ENCODE assay signal across 8 cellular contexts in genomic region chr2:195532628-195533271, GRCh38.
DNase-seq lines count a peak whose midpoint lies in the region; ATAC-seq and TF ChIP-seq lines count a peak whose summit lies in the region.

No MANE protein-coding gene starts in this region.

- peak overlapping the region; percentile 78 to 96 for H4K8ac ChIP-seq in IMR-90 (ENCODE audit: low read depth in 2 of 2, low read length in 2 of 2)

- H3K9me3 ChIP-seq in IMR-90 (ENCODE audit: control insufficient read depth, insufficient read depth, low read length), result no peaks in the 10 kb centered on the region
- H3K9me3 ChIP-seq in osteoblast (ENCODE audit: low read depth, low read length), result no peaks in the 10 kb centered on the region

- H3K4me1 ChIP-seq in IMR-90 (ENCODE audit: control insufficient read depth, insufficient read depth, low read length) (peaks cover 11% of the 10 kb centered on the region), osteoblast (ENCODE audit: insufficient read depth, low read length) (peaks cover 58% of the 10 kb centered on the region)

- no peak for TF ChIP-seq POLR2A in IMR-90 (IDR thresholded peaks at IDR 0.05; ENCODE audit: low read depth, low read length)

- no peaks in the 10 kb centered on the region for H3K27me3 ChIP-seq in IMR-90 (ENCODE audit: control insufficient read depth, insufficient read depth, low read length)
- no peaks in the 10 kb centered on the region for H3K27me3 ChIP-seq in osteoblast (ENCODE audit: insufficient read depth, low read length)

- no peaks in the 10 kb centered on the region for H4K20me1 ChIP-seq in IMR-90 (ENCODE audit: insufficient read depth, low read length)
- H4K20me1 ChIP-seq in osteoblast (ENCODE audit: insufficient read depth, low read length), result no peaks in the 10 kb centered on the region

- BruUV-seq in IMR-90 (replicated peaks; lab: Mats Ljungman, UMichigan), result no TSS peak

- CTCF ChIA-PET in IMR-90 (lab: Yijun Ruan, JAX), result interaction anchor here (0.7 to 2.4 kb wide), 4 partner anchors 19 to 487 kb away, joined by 3 to 8 read pairs (median 4); no protein-coding TSS in a partner anchor

- dilution Hi-C loops in IMR-90 (cut with HindIII; ENCODE audit: low sequenced_read_pairs, unreplicated experiment), result no loop called here

- peaks cover 8 to 22% of the 10 kb centered on the region in 2 experiments; a peak in 3 of 4 replicates for H3K79me1 ChIP-seq in IMR-90 (ENCODE audit: low read depth in 1 of 2, low read length in 2 of 2)

- peak; percentile 37 for ATAC-seq in GM21360 (IDR thresholded peaks at IDR 0.05; ENCODE audit: unreplicated experiment)
- peak; percentile 27; the same call in 1 of the 2 replicates for ATAC-seq in IMR-90 (ENCODE audit: low read depth)
- ATAC-seq in HG03521 (IDR thresholded peaks at IDR 0.05; ENCODE audit: unreplicated experiment), result no peak

- H4K91ac ChIP-seq in IMR-90 (ENCODE audit: insufficient read depth, low read depth, low read length), result peak overlapping the region; percentile 95

- peak overlapping the region; percentile 97 for H3K27ac ChIP-seq in IMR-90 (ENCODE audit: insufficient read depth, low read length)
- H3K27ac ChIP-seq in osteoblast (ENCODE audit: low read depth, low read length), result peak overlapping the region; percentile 91

- peak overlapping the region; percentile 77 for H3K23ac ChIP-seq in IMR-90 (ENCODE audit: low read depth, low read length)

- peak overlapping the region; percentile 45 for H2AFZ ChIP-seq in IMR-90 (replicated peaks; ENCODE audit: low read length, poor library complexity)
- H2AFZ ChIP-seq in osteoblast (ENCODE audit: low read length), result peak overlapping the region; percentile 71

- DNase-seq in CD1c-positive myeloid dendritic cell (ENCODE audit: extremely low spot score) (peak; percentile 34), IMR-90 (peak; percentile 63), amniotic epithelial cell (ENCODE audit: low read depth) (peak; percentile 38), osteoblast (ENCODE audit: insufficient read length, low spot score, missing footprints) (no peak), AG08395 (ENCODE audit: low spot score) (no peak), NCI-H1092 treated with DMSO at 0.1 percent for 48 hours (lab: John Stamatoyannopoulos, UW) (no peak)

- H2AK9ac ChIP-seq in IMR-90 (replicated peaks; ENCODE audit: low read depth, low read length, poor library complexity), result no peak overlapping the region

- H3K9me1 ChIP-seq in IMR-90 (ENCODE audit: insufficient read depth, low read length), result peaks cover 10% of the 10 kb centered on the region; the same call in 1 of the 2 replicates

- peak overlapping the region; percentile 83 for H3K4ac ChIP-seq in IMR-90 (ENCODE audit: low read depth, low read length)

- peak overlapping the region; percentile 97 for H2BK5ac ChIP-seq in IMR-90 (ENCODE audit: low read depth, low read length, poor library complexity, severe bottlenecking)

- peak overlapping the region; percentile 99 for H3K56ac ChIP-seq in IMR-90 (ENCODE audit: extremely low read depth, insufficient read depth, low read length)

- peak overlapping the region; percentile 94 for H2BK120ac ChIP-seq in IMR-90 (ENCODE audit: low read depth, low read length)

- H3K4me3 ChIP-seq in IMR-90 (ENCODE audit: insufficient read depth, low read depth, low read length) (peak overlapping the region; percentile 53; the same call in 1 of the 2 replicates), osteoblast (ENCODE audit: insufficient read depth, low read length) (peak overlapping the region; percentile 61)

- no peak for TF ChIP-seq CTCF in IMR-90 (conservative IDR thresholded peaks at IDR 0.05; ENCODE audit: low read depth, low read length)
- TF ChIP-seq CTCF in osteoblast (IDR thresholded peaks at IDR 0.05; ENCODE audit: extremely low read depth, low read depth, low read length), result no peak

- H3K18ac ChIP-seq in IMR-90 (ENCODE audit: low read depth, low read length), result peak overlapping the region; percentile 100

- H2BK20ac ChIP-seq in IMR-90 (ENCODE audit: low read depth, low read length), result peak overlapping the region; percentile 96

- intact Hi-C loops in IMR-90 (cut with micrococcal nuclease), result loop anchor here (2.0 to 10.0 kb wide), 2 partner anchors 124 to 402 kb away; partner anchors contain the start of gene SLC39A10

- no peak for TF ChIP-seq RAD21 in IMR-90 (IDR thresholded peaks at IDR 0.05; ENCODE audit: low read length)

- WGBS in IMR-90 (ENCODE audit: extremely low coverage in 2 of 2, insufficient read length in 1 of 2), 2 experiments, result no CpG with 5 or more reads among the region's 5 CpGs

- peak overlapping the region; percentile 93 for H3K14ac ChIP-seq in IMR-90 (replicated peaks; ENCODE audit: low read depth, low read length)

- no peaks in the 10 kb centered on the region for H3K79me2 ChIP-seq in osteoblast (ENCODE audit: insufficient read depth, low read length)

- peak overlapping the region; percentile 95 for H4K5ac ChIP-seq in IMR-90 (ENCODE audit: low read depth, low read length)

- H3K36me3 ChIP-seq in IMR-90 (ENCODE audit: control insufficient read depth, insufficient read depth, low read length), result no peaks in the 10 kb centered on the region
- no peaks in the 10 kb centered on the region for H3K36me3 ChIP-seq in osteoblast (ENCODE audit: insufficient read depth, low read length)

- H2BK15ac ChIP-seq in IMR-90 (ENCODE audit: low read depth, low read length), result peak overlapping the region; percentile 89

- in situ Hi-C loops in IMR-90 (cut with MboI; ENCODE audit: low sequenced_read_pairs), result loop anchor here (10.0 kb wide), 1 partner anchor 122 kb away; the partner anchor contains the start of gene SLC39A10

- H3K4me2 ChIP-seq in IMR-90 (ENCODE audit: low read depth, low read length) (peak overlapping the region; percentile 95), osteoblast (ENCODE audit: insufficient read depth, low read length) (peak overlapping the region; percentile 84)

- POLR2A ChIA-PET in IMR-90 (lab: Charles Lee; ENCODE audit: unreplicated experiment), result interaction anchor here (0.7 to 1.1 kb wide), 3 partner anchors 33 to 127 kb away, joined by 3 to 5 read pairs (median 3); partner anchors contain the start of gene SLC39A10

- H3K9ac ChIP-seq in IMR-90 (ENCODE audit: low read depth, low read length), result peak overlapping the region; percentile 99

- H2AK5ac ChIP-seq in IMR-90 (ENCODE audit: low read depth, low read length), result peak overlapping the region; percentile 92

TF ChIP-seq in IMR-90, 13 proteins besides CTCF, POLR2A, EP300 and RAD21:
- TF ChIP-seq FOS (IDR thresholded peaks at IDR 0.05; ENCODE audit: low read depth, low read length), result no peak
- TF ChIP-seq RCOR1 (IDR thresholded peaks at IDR 0.05; ENCODE audit: insufficient replicate concordance, low read length), result no peak
- TF ChIP-seq MAZ (IDR thresholded peaks at IDR 0.05; ENCODE audit: borderline replicate concordance, low read depth, low read length), result no peak
- TF ChIP-seq BHLHE40 (IDR thresholded peaks at IDR 0.05; ENCODE audit: low read depth, low read length), result no peak
- no peak for TF ChIP-seq RFX5 (IDR thresholded peaks at IDR 0.05; ENCODE audit: low read depth, low read length)
- no peak for TF ChIP-seq USF2 (IDR thresholded peaks at IDR 0.05; ENCODE audit: low read depth, low read length)
- TF ChIP-seq CHD1 (IDR thresholded peaks at IDR 0.05; ENCODE audit: low read depth, low read length), result no peak
- TF ChIP-seq MAFK (IDR thresholded peaks at IDR 0.05; ENCODE audit: low read depth, low read length), result no peak
- no peak for TF ChIP-seq MXI1 (IDR thresholded peaks at IDR 0.05; ENCODE audit: borderline replicate concordance, low read depth, low read length)
- no peak for TF ChIP-seq ELK1 (IDR thresholded peaks at IDR 0.05; ENCODE audit: borderline replicate concordance, low read depth, low read length)
- TF ChIP-seq CEBPB (IDR thresholded peaks at IDR 0.05; ENCODE audit: low read depth, low read length), result no peak
- no peak for TF ChIP-seq SMC3 (IDR thresholded peaks at IDR 0.05; ENCODE audit: low read depth, low read length)
TF ChIP-seq in IMR-90: peak in this region for 0.

Comparison
In these comparisons a context has a peak if more than half of its experiments do, and no peak if none do; other contexts are left out.
1. DNase-seq: peak in CD1c-positive myeloid dendritic cell (single experiment), IMR-90 (single experiment) and amniotic epithelial cell (single experiment); none in osteoblast (single experiment), AG08395 (single experiment) and NCI-H1092 treated with DMSO at 0.1 percent for 48 hours (single experiment).